18 cellular contexts compared by ENCODE assay signal in genomic region chr11:10506013-10506370, GRCh38.
"Had no signal": no experiment of that assay in that cellular context is flagged by ENCODE, and none has a peak within 500 bp of the region (broad histone marks: within the 10 kb centered on the region; RNA-seq: fewer than 3 reads in every experiment).

No MANE protein-coding gene starts in this region.

- H3K9me3 ChIP-seq: ascending aorta, esophagus muscularis mucosa, mucosa of descending colon, tibial artery, uterus had no signal

- ATAC-seq: activated CD8-positive, alpha-beta memory T cell treated with anti-CD3 and anti-CD28 coated beads, Interleukin-2, amount 10 ng/mL, durations not matched to agents 7 days and 5 days; left cardiac atrium; mucosa of descending colon; naive thymus-derived CD8-positive, alpha-beta T cell; stimulated activated memory B cell treated with anti-CD40 and anti-IgM and Interleukin-4, amounts not matched to agents 10 μg/mL and 1 μg/mL and 100 μg/mL, for 72 hours; T-cell had no signal

- H3K27me3 ChIP-seq: ascending aorta, esophagus muscularis mucosa, tibial artery, uterus had no signal

- H3K4me3 ChIP-seq: ascending aorta, esophagus muscularis mucosa, lung, mucosa of descending colon, tibial artery, uterus had no signal

- H3K36me3 ChIP-seq: uterus had no signal

- DNase-seq: activated CD4-positive, alpha-beta memory T cell treated with anti-CD3 and anti-CD28 coated beads for 36 hours; activated CD4-positive, alpha-beta T cell treated with anti-CD3 and anti-CD28 coated beads for 1 hour; activated CD8-positive, alpha-beta memory T cell treated with anti-CD3 and anti-CD28 coated beads, Interleukin-2, amount 10 ng/mL, durations not matched to agents 7 days and 5 days; activated naive CD4-positive, alpha-beta T cell treated with anti-CD3 and anti-CD28 coated beads for 36 hours; activated T-cell treated with anti-CD3 and anti-CD28 coated beads, Interleukin-2, amount 50 U/mL, for 1 hour; foreskin fibroblast; left cardiac atrium; mucosa of descending colon; naive thymus-derived CD8-positive, alpha-beta T cell; retina; T-cell; tibial artery; uterus had no signal

- H3K4me1 ChIP-seq: ascending aorta, esophagus muscularis mucosa, tibial artery, uterus had no signal

- H3K27ac ChIP-seq: ascending aorta, esophagus muscularis mucosa, tibial artery, uterus, VCaP had no signal
